Comparison of ENCODE assay signal across 8 cellular contexts in genomic region chr6:14129572-14129971, GRCh38. TPM values are rescaled to one million over a fixed set of nuclear protein-coding genes. Genes with fewer than 3 reads are reported as not detected.
DNase-seq lines count a peak whose midpoint lies in the region; ATAC-seq and TF ChIP-seq lines count a peak whose summit lies in the region.

No MANE protein-coding gene starts in this region.

- H3K9me3 ChIP-seq in BLaER1: no peaks in the 10 kb centered on the region

- H4K20me1 ChIP-seq in BLaER1: peaks cover 6% of the 10 kb centered on the region; the same call in 1 of the 2 replicates

- no peaks in the 10 kb centered on the region for H3K9me3 Mint-ChIP-seq in endothelial cell (ENCODE audit: unreplicated experiment)

- H3K27ac ChIP-seq in BLaER1: peak overlapping the region; percentile 66

- no peak overlapping the region for H3K4me3 Mint-ChIP-seq in endothelial cell (ENCODE audit: unreplicated experiment)

- H3K36me3 ChIP-seq in BLaER1: peaks cover 56% of the 10 kb centered on the region

- TF ChIP-seq CTCF in LNCAP (IDR thresholded peaks at IDR 0.05) (peak; percentile 42; the same call in 1 of the 2 replicates), endothelial cell (IDR thresholded peaks at IDR 0.05; ENCODE audit: unreplicated experiment) (no peak)

- H3K4me3 ChIP-seq in BLaER1: no peak overlapping the region

- no peak overlapping the region for H3K27ac Mint-ChIP-seq in endothelial cell (ENCODE audit: unreplicated experiment)

- ATAC-seq in GM18511 (IDR thresholded peaks at IDR 0.05; ENCODE audit: unreplicated experiment): peak; percentile 81
- peak; percentile 93 for ATAC-seq in SK-N-SH treated with all-trans-retinoic acid at 6 μM for 48 hours

- H3K9ac ChIP-seq in BLaER1: peak overlapping the region; percentile 61

- DNase-seq in endothelial cell (ENCODE audit: low spot score) (peak; percentile 44), middle frontal gyrus (ENCODE audit: extremely low spot score, low spot score) (peak; percentile 65), GM19238 (ENCODE audit: insufficient read length, low spot score) (no peak)
- no peak for DNase-seq in activated effector memory CD4-positive, alpha-beta T cell treated with anti-CD3 and anti-CD28 coated beads, Interleukin-2, amount 50 U/mL, for 16 hours

- peaks cover 1% of the 10 kb centered on the region for H3K27me3 Mint-ChIP-seq in endothelial cell (ENCODE audit: unreplicated experiment)

- peaks cover 59% of the 10 kb centered on the region for H3K4me1 ChIP-seq in BLaER1

- no peaks in the 10 kb centered on the region for H3K36me3 Mint-ChIP-seq in endothelial cell (ENCODE audit: low read depth, unreplicated experiment)

- peak overlapping the region; percentile 69 for H3K4me2 ChIP-seq in BLaER1

- peaks cover 17% of the 10 kb centered on the region for H3K4me1 Mint-ChIP-seq in endothelial cell (ENCODE audit: unreplicated experiment)

- no peaks in the 10 kb centered on the region for H3K27me3 ChIP-seq in BLaER1

TF ChIP-seq in SK-N-SH treated with all-trans-retinoic acid at 6 μM for 48 hours, 23 proteins besides CTCF, POLR2A, EP300 and RAD21:
- TF ChIP-seq ZNF8 (CRISPR knock-in tag; IDR thresholded peaks at IDR 0.05) (0 out of 2 replicates have a peak, but pooled peaks have one; percentile 17), CREB5 (CRISPR knock-in tag; IDR thresholded peaks at IDR 0.05; ENCODE audit: low read depth) (no peak), ZFP30 (CRISPR knock-in tag; IDR thresholded peaks at IDR 0.05) (no peak)
- TF ChIP-seq, protein P1, sequence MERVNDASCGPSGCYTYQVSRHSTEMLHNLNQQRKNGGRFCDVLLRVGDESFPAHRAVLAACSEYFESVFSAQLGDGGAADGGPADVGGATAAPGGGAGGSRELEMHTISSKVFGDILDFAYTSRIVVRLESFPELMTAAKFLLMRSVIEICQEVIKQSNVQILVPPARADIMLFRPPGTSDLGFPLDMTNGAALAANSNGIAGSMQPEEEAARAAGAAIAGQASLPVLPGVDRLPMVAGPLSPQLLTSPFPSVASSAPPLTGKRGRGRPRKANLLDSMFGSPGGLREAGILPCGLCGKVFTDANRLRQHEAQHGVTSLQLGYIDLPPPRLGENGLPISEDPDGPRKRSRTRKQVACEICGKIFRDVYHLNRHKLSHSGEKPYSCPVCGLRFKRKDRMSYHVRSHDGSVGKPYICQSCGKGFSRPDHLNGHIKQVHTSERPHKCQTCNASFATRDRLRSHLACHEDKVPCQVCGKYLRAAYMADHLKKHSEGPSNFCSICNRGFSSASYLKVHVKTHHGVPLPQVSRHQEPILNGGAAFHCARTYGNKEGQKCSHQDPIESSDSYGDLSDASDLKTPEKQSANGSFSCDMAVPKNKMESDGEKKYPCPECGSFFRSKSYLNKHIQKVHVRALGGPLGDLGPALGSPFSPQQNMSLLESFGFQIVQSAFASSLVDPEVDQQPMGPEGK (CRISPR knock-in tag; IDR thresholded peaks at IDR 0.05; ENCODE audit: borderline replicate concordance): no peak

RNA-seq across cellular contexts. Expression of gene CD83, which starts 12.0 kb away (rescaled TPM):
- total RNA-seq in endothelial cell (ENCODE audit: unreplicated experiment): 4.3 TPM

Comparison
In these comparisons a context has a peak if more than half of its experiments do, and no peak if none do; other contexts are left out.
1. DNase-seq: peak in endothelial cell (single experiment) and middle frontal gyrus (single experiment); none in GM19238 (single experiment) and activated effector memory CD4-positive, alpha-beta T cell treated with anti-CD3 and anti-CD28 coated beads, Interleukin-2, amount 50 U/mL, for 16 hours (single experiment).